Comparison of ENCODE assay signal across 10 cellular contexts in genomic region chr3:161854232-161854771, GRCh38.
DNase-seq lines count a peak whose midpoint lies in the region; ATAC-seq, FAIRE-seq and TF ChIP-seq lines count a peak whose summit lies in the region.
"Had no signal": no experiment of that assay in that cellular context is flagged by ENCODE, and none has a peak within 500 bp of the region (broad histone marks: within the 10 kb centered on the region; RNA-seq: fewer than 3 reads in every experiment).

No MANE protein-coding gene starts in this region.

- no peaks in the 10 kb centered on the region for H3K9me3 ChIP-seq in kidney (ENCODE audit: control insufficient read depth in 1 of 2, low read length in 2 of 2)
- H3K9me3 ChIP-seq: Peyer's patch had no signal

- DNase-seq in CMK (ENCODE audit: low read depth) (peak; percentile 2), HL-60 (ENCODE audit: low read depth in 1 of 2, low spot score in 1 of 2) (peak in 1 of 2 experiments; percentile 26), T1000 (lab: John Stamatoyannopoulos, UW) (peak; percentile 66), kidney glomerular epithelial cell (lab: John Stamatoyannopoulos, UW) (peak; percentile 32), activated gamma-delta T cell (lab: John Stamatoyannopoulos, UW) (no peak), kidney (no peak)
- no peak for DNase-seq in effector memory CD8-positive, alpha-beta T cell

- no peak overlapping the region for H3K27ac Mint-ChIP-seq in effector memory CD8-positive, alpha-beta T cell

- TF ChIP-seq CTCF in HL-60 (IDR thresholded peaks at IDR 0.05; ENCODE audit: insufficient read depth, low read length) (peak; percentile 6), kidney (IDR thresholded peaks at IDR 0.05; ENCODE audit: borderline replicate concordance, extremely low read depth, insufficient read depth) (no peak)

- H3K9ac ChIP-seq in kidney (ENCODE audit: low read length in 2 of 2): no peak overlapping the region

- H3K36me3 Mint-ChIP-seq in effector memory CD8-positive, alpha-beta T cell (ENCODE audit: insufficient read depth): peaks cover 2% of the 10 kb centered on the region

- no peaks in the 10 kb centered on the region for H3K4me1 ChIP-seq in kidney (ENCODE audit: control insufficient read depth in 1 of 2, insufficient read depth in 1 of 2, low read depth in 1 of 2, low read length in 2 of 2)
- H3K4me1 ChIP-seq: Peyer's patch had no signal

- intact Hi-C loops in kidney (cut with DNase I): no loop called here

- no peak overlapping the region for H3K4me3 Mint-ChIP-seq in effector memory CD8-positive, alpha-beta T cell

- no peak overlapping the region for H3K27ac ChIP-seq in HL-60 (replicated peaks)
- no peak overlapping the region for H3K27ac ChIP-seq in kidney (ENCODE audit: low read depth in 2 of 2, low read length in 2 of 2)
- H3K27ac ChIP-seq: Peyer's patch had no signal

- no peaks in the 10 kb centered on the region for H3K27me3 ChIP-seq in HL-60 (ENCODE audit: insufficient read depth, poor library complexity, severe bottlenecking)
- H3K27me3 ChIP-seq: Peyer's patch had no signal

- peak; percentile 51 for ATAC-seq in GM18909 (IDR thresholded peaks at IDR 0.05; ENCODE audit: poor library complexity, unreplicated experiment)
- no peak for ATAC-seq in effector memory CD8-positive, alpha-beta T cell (replicated peaks)

- no peak overlapping the region for H3K4me3 ChIP-seq in HL-60 (replicated peaks; ENCODE audit: insufficient read depth, low read length)
- no peak overlapping the region for H3K4me3 ChIP-seq in kidney (ENCODE audit: low read length in 2 of 2)
- H3K4me3 ChIP-seq: Peyer's patch had no signal

- no peaks in the 10 kb centered on the region for H3K36me3 ChIP-seq in kidney (ENCODE audit: control insufficient read depth in 1 of 2, insufficient read depth in 2 of 2, low read length in 2 of 2)
- H3K36me3 ChIP-seq: Peyer's patch had no signal

- FAIRE-seq in kidney (lab: Jason Lieb, UNC): no peak
- FAIRE-seq: keratinocyte had no signal

- H3K27me3 Mint-ChIP-seq in effector memory CD8-positive, alpha-beta T cell: no peaks in the 10 kb centered on the region

- peaks cover 9 to 18% of the 10 kb centered on the region in 2 donors for H3K9me3 Mint-ChIP-seq in effector memory CD8-positive, alpha-beta T cell

- H3K4me1 Mint-ChIP-seq in effector memory CD8-positive, alpha-beta T cell (ENCODE audit: low read depth in 2 of 2): no peaks in the 10 kb centered on the region

Comparison
In these comparisons a context has a peak if more than half of its experiments do, and no peak if none do; other contexts are left out.
1. DNase-seq: peak in CMK (single experiment), T1000 (single experiment) and kidney glomerular epithelial cell (single experiment); none in effector memory CD8-positive, alpha-beta T cell (0 of 3), activated gamma-delta T cell (single experiment) and kidney (single experiment).